9 cellular contexts compared by ENCODE assay signal in genomic region chr12:54217774-54218221, GRCh38. TPM values are rescaled to one million over a fixed set of nuclear protein-coding genes. Genes with fewer than 3 reads are reported as not detected.
DNase-seq lines count a peak whose midpoint lies in the region; ATAC-seq lines count a peak whose summit lies in the region.
"Had no signal": no experiment of that assay in that cellular context is flagged by ENCODE, and none has a peak within 500 bp of the region (broad histone marks: within the 10 kb centered on the region; RNA-seq: fewer than 3 reads in every experiment).

No MANE protein-coding gene starts in this region.

- no peak overlapping the region for H3K27ac ChIP-seq in iPS-18a (ENCODE audit: low read length)
- H3K27ac ChIP-seq in subcutaneous abdominal adipose tissue (ENCODE audit: low read depth, low read length), result no peak overlapping the region

- DNase-seq in Right ventricle myocardium inferior (ENCODE audit: missing footprints), result no peak
- no peak for DNase-seq in cardiac septum (ENCODE audit: low spot score)
- DNase-seq in activated naive CD8-positive, alpha-beta T cell treated with anti-CD3 and anti-CD28 coated beads, Interleukin-2, amount 10 ng/mL, durations not matched to agents 7 days and 5 days, result no peak
- DNase-seq in HCEC 1CT, result no peak
- no peak for DNase-seq in effector CD4-positive, alpha-beta T cell

- intact Hi-C loops in Right ventricle myocardium inferior (cut with DNase I) (loop anchor here (5.0 kb wide), 1 partner anchor 60 kb away; no protein-coding TSS in a partner anchor), cardiac septum (cut with DNase I) (loop anchor here (5.0 kb wide), 1 partner anchor 145 kb away; the partner anchor contains the start of gene GPR84)

- no peaks in the 10 kb centered on the region for H3K9me3 ChIP-seq in iPS-18a (ENCODE audit: control insufficient read depth, low read depth, low read length)
- H3K9me3 ChIP-seq in subcutaneous abdominal adipose tissue (ENCODE audit: control insufficient read depth in 5 of 5, low read length in 5 of 5), result no peaks in the 10 kb centered on the region

- H3K4me1 Mint-ChIP-seq in activated naive CD8-positive, alpha-beta T cell treated with anti-CD3 and anti-CD28 coated beads, Interleukin-2, amount 10 ng/mL, durations not matched to agents 7 days and 5 days, result peaks cover 32% of the 10 kb centered on the region

- peaks cover 10% of the 10 kb centered on the region for H3K27me3 Mint-ChIP-seq in activated naive CD8-positive, alpha-beta T cell treated with anti-CD3 and anti-CD28 coated beads, Interleukin-2, amount 10 ng/mL, durations not matched to agents 7 days and 5 days

- H3K4me3 ChIP-seq in iPS-18a (ENCODE audit: low read length) (peak overlapping the region; percentile 66), subcutaneous abdominal adipose tissue (ENCODE audit: low read depth in 1 of 5, low read length in 5 of 5) (peak overlapping the region in 4 of 5 donors; percentile 17 to 61 (median 43))

- H3K9ac ChIP-seq in iPS-18a (ENCODE audit: low read length), result peak overlapping the region; percentile 30
- peak overlapping the region in 1 of 5 donors; percentile 1 for H3K9ac ChIP-seq in subcutaneous abdominal adipose tissue (ENCODE audit: low read length in 5 of 5)

- H3K4me3 Mint-ChIP-seq in activated naive CD8-positive, alpha-beta T cell treated with anti-CD3 and anti-CD28 coated beads, Interleukin-2, amount 10 ng/mL, durations not matched to agents 7 days and 5 days, result peak overlapping the region; percentile 87

- POLR2A ChIA-PET in activated naive CD8-positive, alpha-beta T cell treated with anti-CD3 and anti-CD28 coated beads, Interleukin-2, amount 10 ng/mL, durations not matched to agents 7 days and 5 days (lab: Charles Lee), result no interaction called here

- H3K4me1 ChIP-seq in iPS-18a (ENCODE audit: control insufficient read depth, low read depth, low read length) (peaks cover 11% of the 10 kb centered on the region), subcutaneous abdominal adipose tissue (ENCODE audit: control insufficient read depth in 5 of 5, insufficient read depth in 5 of 5, low read length in 5 of 5) (peaks cover 0 to 35% (median 27%) of the 10 kb centered on the region in 5 donors)

- no peaks in the 10 kb centered on the region for H3K36me3 Mint-ChIP-seq in activated naive CD8-positive, alpha-beta T cell treated with anti-CD3 and anti-CD28 coated beads, Interleukin-2, amount 10 ng/mL, durations not matched to agents 7 days and 5 days

- H3K27me3 ChIP-seq in iPS-18a (ENCODE audit: control insufficient read depth, insufficient read depth, low read length) (peaks cover 44% of the 10 kb centered on the region), subcutaneous abdominal adipose tissue (ENCODE audit: control insufficient read depth in 5 of 5, insufficient read depth in 4 of 5, low read length in 5 of 5) (peaks cover 5 to 29% (median 20%) of the 10 kb centered on the region in 5 donors)

- H3K27ac Mint-ChIP-seq in activated naive CD8-positive, alpha-beta T cell treated with anti-CD3 and anti-CD28 coated beads, Interleukin-2, amount 10 ng/mL, durations not matched to agents 7 days and 5 days, result no peak overlapping the region
- H3K27ac Mint-ChIP-seq: dendritic cell treated with granulocyte-macrophage colony-stimulating factor and Interleukin-4, amounts not matched to agents 40 ng/mL and 50 ng/mL, for 4 days had no signal

- no peaks in the 10 kb centered on the region for H3K9me3 Mint-ChIP-seq in activated naive CD8-positive, alpha-beta T cell treated with anti-CD3 and anti-CD28 coated beads, Interleukin-2, amount 10 ng/mL, durations not matched to agents 7 days and 5 days
- H3K9me3 Mint-ChIP-seq: dendritic cell treated with granulocyte-macrophage colony-stimulating factor and Interleukin-4, amounts not matched to agents 40 ng/mL and 50 ng/mL, for 4 days had no signal

- no peaks in the 10 kb centered on the region for H3K36me3 ChIP-seq in iPS-18a (ENCODE audit: control insufficient read depth, low read depth, low read length)
- no peaks in the 10 kb centered on the region for H3K36me3 ChIP-seq in subcutaneous abdominal adipose tissue (ENCODE audit: control insufficient read depth in 5 of 5, insufficient read depth in 5 of 5, low read length in 5 of 5)

- ATAC-seq in Right ventricle myocardium inferior (peak; percentile 14), GM18858 (IDR thresholded peaks at IDR 0.05; ENCODE audit: unreplicated experiment) (no peak)
- no peak for ATAC-seq in activated naive CD8-positive, alpha-beta T cell treated with anti-CD3 and anti-CD28 coated beads, Interleukin-2, amount 10 ng/mL, durations not matched to agents 7 days and 5 days (ENCODE audit: low read depth)

RNA-seq across cellular contexts. Expression of gene SMUG1, which starts 29.0 kb away (rescaled TPM):
- total RNA-seq in Right ventricle myocardium inferior (17.6 TPM), cardiac septum (15.3 TPM)
- 10 to 100 TPM; 23.9 to 24.4 TPM for total RNA-seq in activated naive CD8-positive, alpha-beta T cell treated with anti-CD3 and anti-CD28 coated beads, Interleukin-2, amount 10 ng/mL, durations not matched to agents 7 days and 5 days
